Comparison of ENCODE assay signal across 10 cellular contexts in the genomic region with DNA sequence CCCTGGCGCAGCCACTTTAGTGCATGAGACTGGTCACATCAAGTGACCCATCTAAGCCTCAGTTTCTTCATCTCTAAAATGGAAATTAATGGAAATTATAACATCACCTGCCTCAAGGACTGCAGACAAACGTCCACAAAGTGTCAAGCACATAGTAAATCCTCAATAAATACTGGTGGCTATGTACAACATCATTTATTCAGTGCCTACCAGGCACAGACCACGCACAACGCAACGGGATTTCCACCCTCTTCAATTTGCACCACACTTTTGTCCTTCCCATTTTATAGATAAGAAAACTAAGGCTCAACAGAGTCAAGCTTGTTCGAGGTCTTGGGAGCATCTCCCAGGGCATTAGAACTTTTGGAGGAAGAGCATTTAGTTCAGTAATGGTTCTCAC. TPM values are rescaled to one million over a fixed set of nuclear protein-coding genes. Genes with fewer than 3 reads are reported as not detected.
DNase-seq lines count a peak whose midpoint lies in the region; ATAC-seq and TF ChIP-seq lines count a peak whose summit lies in the region.
"Had no signal": no experiment of that assay in that cellular context is flagged by ENCODE, and none has a peak within 500 bp of the region (broad histone marks: within the 10 kb centered on the region; RNA-seq: fewer than 3 reads in every experiment).

No MANE protein-coding gene starts in this region.

- intact Hi-C loops in CD14-positive monocyte (cut with micrococcal nuclease): loop anchor here (5.0 kb wide), 2 partner anchors 48 to 57 kb away; a partner anchor contains a TSS
- intact Hi-C loops in dorsolateral prefrontal cortex (cut with DNase I): loop anchor here (5.0 to 10.0 kb wide), 3 partner anchors 62 to 251 kb away; a partner anchor contains a TSS

- peak overlapping the region; percentile 87 for H3K9ac ChIP-seq in Loucy (ENCODE audit: low read depth, low read length, poor library complexity, severe bottlenecking)

- H3K9me2 ChIP-seq in Loucy (replicated peaks; ENCODE audit: low read depth, low read length): no peaks in the 10 kb centered on the region

- peak overlapping the region in 2 of 59 donors; percentile 60 to 78 for H3K27ac ChIP-seq in dorsolateral prefrontal cortex

- H3K36me3 ChIP-seq in Loucy (ENCODE audit: insufficient read depth, low read length): peaks cover 9% of the 10 kb centered on the region; the same call in 1 of the 2 replicates
- H3K36me3 ChIP-seq: transverse colon had no signal

- no peaks in the 10 kb centered on the region for H3K9me3 ChIP-seq in Loucy (ENCODE audit: insufficient read depth, low read depth, low read length)
- H3K9me3 ChIP-seq: transverse colon had no signal

- TF ChIP-seq CTCF in CD14-positive monocyte (IDR thresholded peaks at IDR 0.05) (no peak), Loucy (conservative IDR thresholded peaks at IDR 0.05; ENCODE audit: low read length) (no peak), dorsolateral prefrontal cortex (IDR thresholded peaks at IDR 0.05 in 54 of 56, conservative IDR thresholded peaks at IDR 0.05 in 2 of 56; ENCODE audit: low read depth in 1 of 56, partially characterized antibody in 56 of 56) (no peak), neural crest cell (conservative IDR thresholded peaks at IDR 0.05) (no peak)

- H3K4me3 Mint-ChIP-seq in CD14-positive monocyte (peak overlapping the region; percentile 76 to 90), neural crest cell (peak overlapping the region; percentile 95)

- H4K20me1 ChIP-seq in Loucy (ENCODE audit: insufficient read depth, low read length, poor library complexity, severe bottlenecking): peaks cover 55% of the 10 kb centered on the region

- H3K27me3 Mint-ChIP-seq in CD14-positive monocyte (ENCODE audit: low read depth in 3 of 3): peaks cover 0 to 3% (median 0%) of the 10 kb centered on the region in 3 donors
- no peaks in the 10 kb centered on the region for H3K27me3 Mint-ChIP-seq in neural crest cell (ENCODE audit: low read depth)

- H3K27me3 ChIP-seq in Loucy (ENCODE audit: insufficient read depth, low read length, poor library complexity, severe bottlenecking): no peaks in the 10 kb centered on the region
- H3K27me3 ChIP-seq in dorsolateral prefrontal cortex: no peaks in the 10 kb centered on the region
- H3K27me3 ChIP-seq: transverse colon had no signal

- peaks cover 74% of the 10 kb centered on the region for H3K79me2 ChIP-seq in Loucy (ENCODE audit: insufficient read depth, low read length)

- H2AFZ ChIP-seq in Loucy (ENCODE audit: low read length): no peak overlapping the region

- peaks cover 33% of the 10 kb centered on the region for H3K4me1 ChIP-seq in Loucy (ENCODE audit: insufficient read depth, low read length, poor library complexity, severe bottlenecking)

- no peaks in the 10 kb centered on the region for H3F3A ChIP-seq in Loucy (ENCODE audit: low read depth)

- H3K4me1 Mint-ChIP-seq in CD14-positive monocyte: peaks cover 33% of the 10 kb centered on the region
- H3K4me1 Mint-ChIP-seq in neural crest cell: peaks cover 43% of the 10 kb centered on the region

- H3K9me3 Mint-ChIP-seq in CD14-positive monocyte: peaks cover 0 to 2% (median 0%) of the 10 kb centered on the region in 7 donors
- H3K9me3 Mint-ChIP-seq in neural crest cell: no peaks in the 10 kb centered on the region

- H3K4me3 ChIP-seq in Loucy (ENCODE audit: low read length, poor library complexity, severe bottlenecking) (peak overlapping the region; percentile 89), dorsolateral prefrontal cortex (peak overlapping the region in 55 of 59 donors; percentile 18 to 98 (median 79))

- H3K27ac Mint-ChIP-seq in CD14-positive monocyte (peak overlapping the region in 2 of 7 donors; percentile 18 to 68), neural crest cell (ENCODE audit: unreplicated experiment) (no peak overlapping the region)

- no peak for DNase-seq in CD14-positive monocyte (ENCODE audit: low spot score)
- DNase-seq in dorsolateral prefrontal cortex: no peak
- DNase-seq in neural crest cell (ENCODE audit: low read depth, low spot score): no peak
- DNase-seq: left colon, transverse colon had no signal

- H3K4me2 ChIP-seq in Loucy (ENCODE audit: low read depth, low read length, poor library complexity, severe bottlenecking): peak overlapping the region; percentile 87

- no peak for ATAC-seq in HG03565 (IDR thresholded peaks at IDR 0.05; ENCODE audit: unreplicated experiment)
- ATAC-seq in HG02938 (IDR thresholded peaks at IDR 0.05; ENCODE audit: unreplicated experiment): no peak
- ATAC-seq in HG03139 (IDR thresholded peaks at IDR 0.05; ENCODE audit: unreplicated experiment): no peak
- no peak for ATAC-seq in GM18511 (IDR thresholded peaks at IDR 0.05; ENCODE audit: unreplicated experiment)
- ATAC-seq: left colon had no signal

- peaks cover 4 to 16% of the 10 kb centered on the region in 2 donors for H3K36me3 Mint-ChIP-seq in CD14-positive monocyte
- H3K36me3 Mint-ChIP-seq in neural crest cell (ENCODE audit: low read depth): peaks cover 2% of the 10 kb centered on the region

RNA-seq across cellular contexts. Expression of a gene that starts 1.4 kb away (rescaled TPM):
- 10 to 100 TPM; 30.7 to 31.1 TPM for polyA plus RNA-seq in CD14-positive monocyte
- 10 to 100 TPM; 43.9 to 65.7 (median 53.2) TPM for total RNA-seq in dorsolateral prefrontal cortex
- 209 and 211 TPM in 2 replicates for total RNA-seq in neural crest cell

RNA-seq across cellular contexts. Expression of a gene that starts 48.6 kb away (rescaled TPM):
- not detected for polyA plus RNA-seq in CD14-positive monocyte
- total RNA-seq in dorsolateral prefrontal cortex (1 to 10 TPM in 6 of 120 experiments, under 1 TPM in 9, not detected in 105; 0.57 to 4.9 (median 0.88) TPM), neural crest cell (not detected in 2 replicates)
- total RNA-seq: left colon, transverse colon had no signal
